ENCODE assay signal across 8 cellular contexts in genomic region chr5:132259061-132259851, GRCh38. TPM values are rescaled to one million over a fixed set of nuclear protein-coding genes. Genes with fewer than 3 reads are reported as not detected.
DNase-seq lines count a peak whose midpoint lies in the region; ATAC-seq, FAIRE-seq and TF ChIP-seq lines count a peak whose summit lies in the region.

No MANE protein-coding gene starts in this region.

- H2BK15ac ChIP-seq in IMR-90 (ENCODE audit: low read depth, low read length): peak overlapping the region; percentile 91

- H2AK5ac ChIP-seq in IMR-90 (ENCODE audit: low read depth, low read length): peak overlapping the region; percentile 97

- 0 out of 2 replicates have a peak, but pooled peaks have one; percentile 2 for TF ChIP-seq RAD21 in IMR-90 (IDR thresholded peaks at IDR 0.05; ENCODE audit: low read length)

- H3K4me1 ChIP-seq in IMR-90 (ENCODE audit: control insufficient read depth, insufficient read depth, low read length) (peaks cover 46% of the 10 kb centered on the region), breast epithelium (peaks cover 16 to 43% of the 10 kb centered on the region in 2 donors)

- 2% methylated on average over 11 of the region's 24 CpGs; no CpG with 5 or more reads in 1 of the 2 experiments for WGBS in IMR-90 (ENCODE audit: extremely low coverage in 2 of 2, insufficient read length in 1 of 2), 2 experiments

- H4K20me1 ChIP-seq in IMR-90 (ENCODE audit: insufficient read depth, low read length): peaks cover 41% of the 10 kb centered on the region

- ATAC-seq in IMR-90 (ENCODE audit: low read depth) (peak; percentile 50), GM19328 (IDR thresholded peaks at IDR 0.05; ENCODE audit: unreplicated experiment) (no peak)

- H3K14ac ChIP-seq in IMR-90 (replicated peaks; ENCODE audit: low read depth, low read length): peak overlapping the region; percentile 98

- H3K4me2 ChIP-seq in IMR-90 (ENCODE audit: low read depth, low read length): peak overlapping the region; percentile 85

- TF ChIP-seq CTCF in IMR-90 (conservative IDR thresholded peaks at IDR 0.05; ENCODE audit: low read depth, low read length): no peak
- no peak for TF ChIP-seq CTCF in breast epithelium (IDR thresholded peaks at IDR 0.05)

- peak overlapping the region; percentile 95 for H3K18ac ChIP-seq in IMR-90 (ENCODE audit: low read depth, low read length)

- peak overlapping the region; percentile 99 for H2AK9ac ChIP-seq in IMR-90 (replicated peaks; ENCODE audit: low read depth, low read length, poor library complexity)

- peak overlapping the region; percentile 96 for H3K56ac ChIP-seq in IMR-90 (ENCODE audit: extremely low read depth, insufficient read depth, low read length)

- H3K27ac ChIP-seq in IMR-90 (ENCODE audit: insufficient read depth, low read length): peak overlapping the region; percentile 97
- H3K27ac ChIP-seq in breast epithelium: peak overlapping the region; percentile 90 to 95
- peak overlapping the region; percentile 67 for H3K27ac ChIP-seq in temporal lobe (ENCODE audit: low read depth, low read length)

- peaks cover 16 to 70% of the 10 kb centered on the region in 2 experiments; a peak in 3 of 4 replicates for H3K79me1 ChIP-seq in IMR-90 (ENCODE audit: low read depth in 1 of 2, low read length in 2 of 2)

- in situ Hi-C loops in IMR-90 (cut with MboI; ENCODE audit: low sequenced_read_pairs): no loop called here

- H3K36me3 ChIP-seq in IMR-90 (ENCODE audit: control insufficient read depth, insufficient read depth, low read length) (peaks cover 12% of the 10 kb centered on the region), breast epithelium (no peaks in the 10 kb centered on the region)

- no peaks in the 10 kb centered on the region for H3K27me3 ChIP-seq in IMR-90 (ENCODE audit: control insufficient read depth, insufficient read depth, low read length)
- H3K27me3 ChIP-seq in breast epithelium: no peaks in the 10 kb centered on the region

- peak overlapping the region; percentile 94 for H2BK120ac ChIP-seq in IMR-90 (ENCODE audit: low read depth, low read length)

- no TSS peak for BruUV-seq in IMR-90 (replicated peaks; lab: Mats Ljungman, UMichigan)

- POLR2A ChIA-PET in IMR-90 (lab: Charles Lee; ENCODE audit: unreplicated experiment): interaction anchor here (0.8 kb wide), 1 partner anchor 11 kb away, joined by 3 read pairs; no protein-coding TSS in a partner anchor

- peak overlapping the region; percentile 99 for H3K4ac ChIP-seq in IMR-90 (ENCODE audit: low read depth, low read length)

- H3K23ac ChIP-seq in IMR-90 (ENCODE audit: low read depth, low read length): peak overlapping the region; percentile 96

- H2BK20ac ChIP-seq in IMR-90 (ENCODE audit: low read depth, low read length): peak overlapping the region; percentile 77

- peak overlapping the region; percentile 81 for H3K9ac ChIP-seq in IMR-90 (ENCODE audit: low read depth, low read length)

- intact Hi-C loops in IMR-90 (cut with micrococcal nuclease) (loop anchor here (5.0 kb wide), 1 partner anchor 67 kb away; no protein-coding TSS in a partner anchor), breast epithelium (cut with DNase I; ENCODE audit: low total_unique reads) (no loop called here)

- CTCF ChIA-PET in IMR-90 (lab: Yijun Ruan, JAX): interaction anchor here (1.6 kb wide), 1 partner anchor 21 kb away, joined by 4 read pairs; no protein-coding TSS in a partner anchor

- H3K9me3 ChIP-seq in IMR-90 (ENCODE audit: control insufficient read depth, insufficient read depth, low read length) (no peaks in the 10 kb centered on the region), breast epithelium (no peaks in the 10 kb centered on the region)

- peak; percentile 73 for TF ChIP-seq POLR2A in IMR-90 (IDR thresholded peaks at IDR 0.05; ENCODE audit: low read depth, low read length)
- TF ChIP-seq POLR2A in breast epithelium (IDR thresholded peaks at IDR 0.05): peak; percentile 34
- no peak for TF ChIP-seq POLR2A in GM12891 (IDR thresholded peaks at IDR 0.05; ENCODE audit: low read depth, low read length)

- H3K9me1 ChIP-seq in IMR-90 (ENCODE audit: insufficient read depth, low read length): peaks cover 44% of the 10 kb centered on the region

- peak overlapping the region; percentile 92 for H3K4me3 ChIP-seq in IMR-90 (ENCODE audit: insufficient read depth, low read depth, low read length)
- H3K4me3 ChIP-seq in breast epithelium: peak overlapping the region; percentile 63 to 96 (median 85)

- dilution Hi-C loops in IMR-90 (cut with HindIII; ENCODE audit: low sequenced_read_pairs, unreplicated experiment): no loop called here

- peak; percentile 95 for DNase-seq in IMR-90
- DNase-seq in breast epithelium (ENCODE audit: low spot score in 2 of 2): peak in 1 of 2 donors; percentile 87
- peak; percentile 90 for DNase-seq in left kidney (ENCODE audit: low read depth, low spot score)
- no peak for DNase-seq in AML-193 (lab: John Stamatoyannopoulos, UW)
- no peak for DNase-seq in GM12891 (ENCODE audit: insufficient read length, low spot score)
- no peak for DNase-seq in DMS153 (lab: John Stamatoyannopoulos, UW)

- FAIRE-seq in GM12891 (lab: Jason Lieb, UNC): no peak

- H4K8ac ChIP-seq in IMR-90 (ENCODE audit: low read depth in 2 of 2, low read length in 2 of 2): peak overlapping the region; percentile 77 to 97

- peak overlapping the region; percentile 91 for H4K5ac ChIP-seq in IMR-90 (ENCODE audit: low read depth, low read length)

- peak overlapping the region; percentile 92 for H2AFZ ChIP-seq in IMR-90 (replicated peaks; ENCODE audit: low read length, poor library complexity)

- peak overlapping the region; percentile 91 for H4K91ac ChIP-seq in IMR-90 (ENCODE audit: insufficient read depth, low read depth, low read length)

- peak overlapping the region; percentile 97 for H2BK5ac ChIP-seq in IMR-90 (ENCODE audit: low read depth, low read length, poor library complexity, severe bottlenecking)

TF ChIP-seq in IMR-90, 13 proteins besides CTCF, POLR2A, EP300 and RAD21 (continues in another document):
- no peak for TF ChIP-seq MAFK (IDR thresholded peaks at IDR 0.05; ENCODE audit: low read depth, low read length)
- peak; percentile 86 for TF ChIP-seq BHLHE40 (IDR thresholded peaks at IDR 0.05; ENCODE audit: low read depth, low read length)
- 0 out of 2 replicates have a peak, but pooled peaks have one; percentile 15 for TF ChIP-seq MAZ (IDR thresholded peaks at IDR 0.05; ENCODE audit: borderline replicate concordance, low read depth, low read length)
- peak; percentile 44 for TF ChIP-seq USF2 (IDR thresholded peaks at IDR 0.05; ENCODE audit: low read depth, low read length)
- TF ChIP-seq RCOR1 (IDR thresholded peaks at IDR 0.05; ENCODE audit: insufficient replicate concordance, low read length): no peak
- no peak for TF ChIP-seq SMC3 (IDR thresholded peaks at IDR 0.05; ENCODE audit: low read depth, low read length)
- TF ChIP-seq NFE2L2 (IDR thresholded peaks at IDR 0.05; ENCODE audit: low read depth, low read length): no peak
- no peak for TF ChIP-seq CEBPB (IDR thresholded peaks at IDR 0.05; ENCODE audit: low read depth, low read length)

TF ChIP-seq in GM12891, 5 proteins besides CTCF, POLR2A, EP300 and RAD21:
- no peak for TF ChIP-seq POU2F2 (IDR thresholded peaks at IDR 0.05; ENCODE audit: low read depth, low read length)
- TF ChIP-seq TAF1 (IDR thresholded peaks at IDR 0.05; ENCODE audit: low read depth, low read length): no peak
- no peak for TF ChIP-seq SPI1 (IDR thresholded peaks at IDR 0.05; ENCODE audit: low read depth, low read length)
- TF ChIP-seq POLR2AphosphoS5 (IDR thresholded peaks at IDR 0.05; ENCODE audit: low read depth, low read length): no peak
- no peak for TF ChIP-seq PAX5 (IDR thresholded peaks at IDR 0.05; ENCODE audit: insufficient read depth, low read length, severe bottlenecking)
TF ChIP-seq in GM12891: peak in this region for 0.

RNA-seq across cellular contexts. Expression of gene PDLIM4, which starts 1.8 kb away (rescaled TPM):
- total RNA-seq in IMR-90 (2012; rRNA removed) (61.1 and 97.5 TPM in 2 replicates), breast epithelium (100 to 1,000 TPM in 1 of 3 donors, 10 to 100 TPM in 1, 1 to 10 TPM in 1; 9.0 to 102 (median 71.4) TPM), temporal lobe (6.9 TPM)
- polyA plus RNA-seq in IMR-90 (2012; rRNA removed): 214 and 225 TPM in 2 replicates
- polyA plus RNA-seq in IMR-90 (2012; cell fraction: cytosol; rRNA removed): 62.0 and 132 TPM in 2 replicates
- polyA plus RNA-seq in IMR-90 (2012; cell fraction: nucleus; rRNA removed; ENCODE audit: low replicate concordance): 199 and 416 TPM in 2 replicates
- polyA plus RNA-seq in GM12891 (2012; ENCODE audit: low read depth, missing spikeins): 0.74 TPM

RNA-seq across cellular contexts. Expression of gene P4HA2, which starts 31.6 kb away (rescaled TPM):
- total RNA-seq in IMR-90 (2012; rRNA removed): 190 and 225 TPM in 2 replicates
- polyA plus RNA-seq in IMR-90 (2012; rRNA removed): 184 and 186 TPM in 2 replicates
- polyA plus RNA-seq in IMR-90 (2012; cell fraction: cytosol; rRNA removed): 144 and 191 TPM in 2 replicates
- polyA plus RNA-seq in IMR-90 (2012; cell fraction: nucleus; rRNA removed; ENCODE audit: low replicate concordance): 99.1 and 183 TPM in 2 replicates
- total RNA-seq in breast epithelium: 10 to 100 TPM; 21.8 to 34.8 (median 26.2) TPM
- total RNA-seq in temporal lobe: 8.9 TPM
- 17.0 TPM for polyA plus RNA-seq in GM12891 (2012; ENCODE audit: low read depth, missing spikeins)

RNA-seq across cellular contexts. Expression of gene SLC22A4, which starts 34.9 kb away (rescaled TPM):
- total RNA-seq in IMR-90 (2012; rRNA removed) (2.8 and 3.2 TPM in 2 replicates), breast epithelium (1 to 10 TPM; 1.3 to 4.5 (median 2.3) TPM), temporal lobe (1.5 TPM)
- 2.5 and 2.6 TPM in 2 replicates for polyA plus RNA-seq in IMR-90 (2012; rRNA removed)
- 1.2 and 2.1 TPM in 2 replicates for polyA plus RNA-seq in IMR-90 (2012; cell fraction: cytosol; rRNA removed)
- 7.0 and 12.7 TPM in 2 replicates for polyA plus RNA-seq in IMR-90 (2012; cell fraction: nucleus; rRNA removed; ENCODE audit: low replicate concordance)
- polyA plus RNA-seq in GM12891 (2012; ENCODE audit: low read depth, missing spikeins): not detected

Comparison
In these comparisons a context has a peak if more than half of its experiments do, and no peak if none do; other contexts are left out.
1. DNase-seq: peak in IMR-90 (single experiment) and left kidney (single experiment); none in AML-193 (0 of 2), GM12891 (single experiment) and DMS153 (single experiment).
2. Peak in every context shown above with its lines, with median percentiles within 50 percentile points of each other: H3K27ac ChIP-seq.